Comparison of ENCODE assay signal across 8 cellular contexts in the genomic region with DNA sequence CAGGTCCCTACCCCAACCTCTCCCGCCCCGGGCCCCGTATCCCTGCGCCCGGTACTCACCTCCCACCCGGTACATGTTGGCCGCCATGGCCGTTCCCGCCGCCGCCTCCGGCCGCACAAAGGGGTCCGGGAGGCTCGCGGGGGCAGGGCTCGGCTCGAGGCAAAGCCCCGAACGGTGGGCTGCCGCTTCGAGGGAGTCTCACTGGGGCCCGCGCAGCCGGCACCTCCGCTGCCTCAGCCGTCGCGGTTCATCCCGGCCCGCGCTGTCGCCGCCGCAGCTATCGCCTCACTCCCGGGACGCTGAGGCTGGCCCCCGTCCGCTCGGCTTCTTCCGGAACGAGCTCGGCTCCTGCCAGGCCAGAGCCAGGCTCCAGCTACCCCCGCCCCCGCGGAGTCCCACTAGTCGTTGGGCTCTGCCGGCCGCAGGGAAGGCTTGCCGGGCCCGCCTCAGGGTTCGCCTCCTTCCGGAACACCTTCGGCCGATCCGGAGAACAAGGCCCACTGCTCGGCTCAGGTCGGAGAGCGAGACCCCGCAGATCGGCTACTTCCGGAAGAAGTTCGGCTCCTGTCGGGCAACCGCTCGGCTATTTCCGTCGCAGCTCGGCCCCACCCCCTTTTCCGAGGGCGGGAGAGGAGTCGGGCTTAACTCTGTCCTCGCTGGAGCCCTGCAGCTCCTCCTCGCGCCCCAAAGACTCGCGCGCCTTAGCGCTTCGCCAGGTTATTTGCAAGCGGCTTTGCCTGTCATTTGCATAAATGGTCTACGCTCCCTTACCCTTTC. TPM values are rescaled to one million over a fixed set of nuclear protein-coding genes. Genes with fewer than 3 reads are reported as not detected.
A peak's percentile ranks its signal among the peaks of the same experiment; 100 is the strongest.
DNase-seq lines count a peak whose midpoint lies in the region; ATAC-seq and TF ChIP-seq lines count a peak whose summit lies in the region.

A gene (minus strand): TSS at position 502 of the 777 bp plus-strand sequence. CDS start 415 bp downstream, at position 87.

- H3K4me3 ChIP-seq in right lobe of liver, result peak within 1 kb of the TSS; percentile 80 to 92 (median 88)

- peaks cover 0 to 16% (median 8%) of the 10 kb centered on the region in 4 donors for H3K4me1 ChIP-seq in right lobe of liver

- peaks cover 0 to 23% (median 12%) of the 10 kb centered on the region in 4 donors for H3K36me3 ChIP-seq in right lobe of liver

- CTCF ChIA-PET in activated CD4-positive, alpha-beta memory T cell treated with anti-CD3 and anti-CD28 coated beads for 36 hours (lab: Charles Lee), result interaction anchor here (0.7 to 3.2 kb wide), 8 partner anchors 9 to 209 kb away, joined by 3 to 44 read pairs (median 7); a partner anchor contains a TSS

- H3K27me3 ChIP-seq in right lobe of liver, result no peaks in the 10 kb centered on the region

- peak; percentile 42 for TF ChIP-seq POLR2A in right lobe of liver (IDR thresholded peaks at IDR 0.05)

- peak within 1 kb of the TSS; percentile 81 for H3K4me3 Mint-ChIP-seq in activated CD4-positive, alpha-beta memory T cell treated with anti-CD3 and anti-CD28 coated beads for 36 hours

- ATAC-seq in GM19438 (IDR thresholded peaks at IDR 0.05; ENCODE audit: low read depth, unreplicated experiment), result peak; percentile 72
- peak; percentile 45 for ATAC-seq in HG03575 (IDR thresholded peaks at IDR 0.05; ENCODE audit: extremely low read depth, insufficient number of reproducible peaks, low FRiP score, unreplicated experiment)
- ATAC-seq in right lobe of liver, result peak; percentile 89 to 93 (median 92)

- peaks cover 64% of the 10 kb centered on the region for H3K36me3 Mint-ChIP-seq in activated CD4-positive, alpha-beta memory T cell treated with anti-CD3 and anti-CD28 coated beads for 36 hours

- peaks cover 56% of the 10 kb centered on the region for H3K4me1 Mint-ChIP-seq in activated CD4-positive, alpha-beta memory T cell treated with anti-CD3 and anti-CD28 coated beads for 36 hours (ENCODE audit: low read depth)

- no peaks in the 10 kb centered on the region for H3K9me3 Mint-ChIP-seq in activated CD4-positive, alpha-beta memory T cell treated with anti-CD3 and anti-CD28 coated beads for 36 hours

- no peaks in the 10 kb centered on the region for H3K27me3 Mint-ChIP-seq in activated CD4-positive, alpha-beta memory T cell treated with anti-CD3 and anti-CD28 coated beads for 36 hours

- no peak for TF ChIP-seq CTCF in right lobe of liver (IDR thresholded peaks at IDR 0.05)

- peak within 1 kb of the TSS; percentile 85 to 95 (median 85) for H3K27ac ChIP-seq in right lobe of liver

- intact Hi-C loops in activated CD4-positive, alpha-beta memory T cell treated with anti-CD3 and anti-CD28 coated beads for 36 hours (cut with micrococcal nuclease), result loop anchor here (1.0 to 2.0 kb wide), 2 partner anchors 63 to 108 kb away; a partner anchor contains a TSS
- intact Hi-C loops in right lobe of liver (cut with DNase I), result no loop called here

- POLR2A ChIA-PET in activated CD4-positive, alpha-beta memory T cell treated with anti-CD3 and anti-CD28 coated beads for 36 hours (lab: Charles Lee), result interaction anchor here (0.7 to 5.9 kb wide), 18 partner anchors 10 to 279 kb away, joined by 3 to 55 read pairs (median 6); a partner anchor contains a TSS

- peak; percentile 99 for DNase-seq in CD1c-positive myeloid dendritic cell (ENCODE audit: extremely low spot score)
- peak; percentile 86 for DNase-seq in NCI-H82 treated with DMSO at 0.1 percent for 48 hours (lab: John Stamatoyannopoulos, UW; ENCODE audit: unreplicated experiment)
- peak; percentile 100 for DNase-seq in activated CD4-positive, alpha-beta memory T cell treated with anti-CD3 and anti-CD28 coated beads for 36 hours
- peak; percentile 94 to 98 for DNase-seq in dermis microvascular lymphatic vessel endothelial cell (ENCODE audit: low read depth in 2 of 2)
- peak; percentile 96 for DNase-seq in right lobe of liver
- peak; percentile 99 for DNase-seq in stimulated activated CD4-positive, alpha-beta T cell treated with anti-CD3 and anti-CD28 coated beads, Interleukin-4, amount 100 ng/mL, for 4 hours

- peak within 1 kb of the TSS; percentile 97 for H3K27ac Mint-ChIP-seq in activated CD4-positive, alpha-beta memory T cell treated with anti-CD3 and anti-CD28 coated beads for 36 hours

- no peaks in the 10 kb centered on the region for H3K9me3 ChIP-seq in right lobe of liver

- under 1% methylated on average over 28 of the region's 83 CpGs for WGBS in right lobe of liver (ENCODE audit: insufficient coverage, low coverage, low lambda C conversion rate, missing lambda C conversion rate)

RNA-seq across cellular contexts. Expression of the gene that starts here (rescaled TPM):
- 100 to 1,000 TPM; 166 to 167 TPM for total RNA-seq in activated CD4-positive, alpha-beta memory T cell treated with anti-CD3 and anti-CD28 coated beads for 36 hours
- total RNA-seq in dermis microvascular lymphatic vessel endothelial cell (185 and 204 TPM in 2 replicates), right lobe of liver (10 to 100 TPM; 20.0 to 38.0 (median 31.8) TPM)

Comparison
In these comparisons a context has a peak if more than half of its experiments do, and no peak if none do; other contexts are left out.
1. Peak in every context shown above with its lines: DNase-seq, ATAC-seq, H3K4me3 ChIP-seq and H3K27ac ChIP-seq.